In the genomic region with DNA sequence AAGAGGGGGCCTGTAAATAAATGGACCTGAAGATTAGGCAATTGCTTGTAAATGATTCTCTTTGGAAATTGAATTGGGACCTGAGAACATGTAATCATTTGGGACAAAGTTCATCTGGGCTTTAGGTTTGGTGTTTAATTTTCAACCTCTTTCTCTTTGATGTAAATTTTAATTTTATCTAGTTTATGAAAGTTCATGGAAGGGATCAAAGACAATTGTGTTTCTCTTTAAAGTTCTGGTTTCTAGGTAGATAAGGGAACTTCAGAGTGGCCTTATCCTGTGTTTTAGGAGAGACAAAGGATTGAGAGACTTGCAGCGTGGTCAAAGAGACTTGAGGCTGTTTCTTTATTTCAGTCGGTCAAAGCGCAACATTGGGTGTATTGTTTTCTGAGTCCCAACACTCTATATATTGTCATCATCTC, we compare ENCODE assay signal across 19 cellular contexts.
DNase-seq lines count a peak whose midpoint lies in the region; ATAC-seq, FAIRE-seq and TF ChIP-seq lines count a peak whose summit lies in the region.
"Had no signal": no experiment of that assay in that cellular context is flagged by ENCODE, and none has a peak within 500 bp of the region (broad histone marks: within the 10 kb centered on the region; RNA-seq: fewer than 3 reads in every experiment).

No MANE protein-coding gene starts in this region.

- TF ChIP-seq CTCF in hepatocyte (IDR thresholded peaks at IDR 0.05; ENCODE audit: poor library complexity), result no peak
- TF ChIP-seq CTCF in liver (IDR thresholded peaks at IDR 0.05; ENCODE audit: low read depth, low read length, missing input control), result no peak
- TF ChIP-seq CTCF in neural progenitor cell (IDR thresholded peaks at IDR 0.05), result no peak

- peak overlapping the region; percentile 75 for H2AFZ ChIP-seq in ACC112 (ENCODE audit: low read length, unreplicated experiment)
- H2AFZ ChIP-seq in hepatocyte, result peak overlapping the region; percentile 30
- H2AFZ ChIP-seq in neural progenitor cell (replicated peaks), result peak overlapping the region; percentile 39
- H2AFZ ChIP-seq: GM23248 had no signal

- no peaks in the 10 kb centered on the region for H3K4me1 Mint-ChIP-seq in neural progenitor cell
- H3K4me1 Mint-ChIP-seq: CD4-positive, alpha-beta memory T cell had no signal

- H3K36me3 Mint-ChIP-seq in neural progenitor cell, result no peaks in the 10 kb centered on the region
- H3K36me3 Mint-ChIP-seq: CD4-positive, alpha-beta memory T cell had no signal

- no peak overlapping the region for H3K4me3 ChIP-seq in ACC112 (ENCODE audit: low read depth, low read length)
- no peak overlapping the region for H3K4me3 ChIP-seq in hepatocyte
- H3K4me3 ChIP-seq in liver (ENCODE audit: low read depth in 1 of 3, low read length in 3 of 3), result no peak overlapping the region
- H3K4me3 ChIP-seq in neural progenitor cell, result no peak overlapping the region
- no peak overlapping the region for H3K4me3 ChIP-seq in aorta (ENCODE audit: low read length in 2 of 2)
- H3K4me3 ChIP-seq: GM23248 had no signal

- no peak overlapping the region for H3K4me3 Mint-ChIP-seq in neural progenitor cell
- H3K4me3 Mint-ChIP-seq: CD4-positive, alpha-beta memory T cell; H9 had no signal

- peaks cover under 1% of the 10 kb centered on the region for H3K27me3 Mint-ChIP-seq in neural progenitor cell (ENCODE audit: insufficient read depth, low read depth)
- H3K27me3 Mint-ChIP-seq: CD4-positive, alpha-beta memory T cell had no signal

- H3K9ac ChIP-seq in liver (ENCODE audit: low read depth in 1 of 2, low read length in 2 of 2) (no peak overlapping the region), neural progenitor cell (no peak overlapping the region)
- H3K9ac ChIP-seq: GM23248 had no signal

- H3K4me2 ChIP-seq in hepatocyte (no peak overlapping the region), neural progenitor cell (no peak overlapping the region)

- no peak for FAIRE-seq in frontal cortex (lab: Jason Lieb, UNC)
- FAIRE-seq: GM12892, GM19239 had no signal

- intact Hi-C loops in aorta (cut with DNase I), result no loop called here

- no peaks in the 10 kb centered on the region for H3K9me2 ChIP-seq in hepatocyte (replicated peaks; ENCODE audit: insufficient read depth)

- peaks cover 10% of the 10 kb centered on the region for H3K9me3 Mint-ChIP-seq in neural progenitor cell

- no peaks in the 10 kb centered on the region for H3F3A ChIP-seq in neural progenitor cell (ENCODE audit: low read depth)

- no peak for DNase-seq in hepatocyte (ENCODE audit: low spot score)
- no peak for DNase-seq in neural progenitor cell (ENCODE audit: low spot score)
- no peak for DNase-seq in frontal cortex (ENCODE audit: low spot score in 2 of 2)
- DNase-seq in NCI-H187 treated with DMSO at 0.1 percent for 48 hours (lab: John Stamatoyannopoulos, UW), result no peak
- no peak for DNase-seq in aorta
- no peak for DNase-seq in HuH-7.5 (ENCODE audit: low spot score)
- DNase-seq: ACHN; C1 segment of cervical spinal cord; CD4-positive, alpha-beta memory T cell; DMS153; DND-41; GM23248; H9 had no signal

- H3K4me1 ChIP-seq in ACC112 (ENCODE audit: control insufficient read depth, insufficient read depth, low read length, unreplicated experiment) (no peaks in the 10 kb centered on the region), hepatocyte (ENCODE audit: insufficient read depth) (peaks cover 3% of the 10 kb centered on the region), liver (ENCODE audit: control insufficient read depth in 4 of 4, insufficient read depth in 4 of 4, low read length in 3 of 4) (peaks cover 0 to 2% (median 0%) of the 10 kb centered on the region in 4 donors), neural progenitor cell (no peaks in the 10 kb centered on the region), aorta (ENCODE audit: control insufficient read depth in 1 of 2, insufficient read depth in 2 of 2, low read length in 2 of 2) (no peaks in the 10 kb centered on the region)

- ATAC-seq in aorta (ENCODE audit: low FRiP score), result no peak
- ATAC-seq: HCT116 had no signal

- H3K27ac ChIP-seq in ACC112 (ENCODE audit: low read depth, low read length) (no peak overlapping the region), hepatocyte (peak overlapping the region; percentile 17), liver (ENCODE audit: low read depth in 1 of 2, low read length in 2 of 2) (no peak overlapping the region), neural progenitor cell (no peak overlapping the region), aorta (ENCODE audit: low read depth in 1 of 2, low read length in 2 of 2) (no peak overlapping the region)
- H3K27ac ChIP-seq: 22Rv1, GM23248 had no signal

- H3K79me2 ChIP-seq in ACC112 (ENCODE audit: control insufficient read depth, insufficient read depth, low read length, unreplicated experiment) (no peaks in the 10 kb centered on the region), hepatocyte (no peaks in the 10 kb centered on the region), neural progenitor cell (ENCODE audit: low read depth) (no peaks in the 10 kb centered on the region)

- H3K27me3 ChIP-seq in ACC112 (ENCODE audit: insufficient read depth, low read length) (no peaks in the 10 kb centered on the region), hepatocyte (no peaks in the 10 kb centered on the region), liver (ENCODE audit: control insufficient read depth in 4 of 4, insufficient read depth in 4 of 4, low read length in 3 of 4) (no peaks in the 10 kb centered on the region), neural progenitor cell (no peaks in the 10 kb centered on the region), aorta (ENCODE audit: control insufficient read depth in 1 of 2, insufficient read depth in 2 of 2, low read length in 1 of 2) (no peaks in the 10 kb centered on the region)

- H3K36me3 ChIP-seq in ACC112 (ENCODE audit: insufficient read depth, low read length), result no peaks in the 10 kb centered on the region
- H3K36me3 ChIP-seq in hepatocyte (replicated peaks; ENCODE audit: insufficient read depth, low read depth), result no peaks in the 10 kb centered on the region
- H3K36me3 ChIP-seq in liver (ENCODE audit: control insufficient read depth in 4 of 4, insufficient read depth in 3 of 4, low read depth in 1 of 4, low read length in 3 of 4), result no peaks in the 10 kb centered on the region
- no peaks in the 10 kb centered on the region for H3K36me3 ChIP-seq in neural progenitor cell
- no peaks in the 10 kb centered on the region for H3K36me3 ChIP-seq in aorta (ENCODE audit: control insufficient read depth in 1 of 2, insufficient read depth in 2 of 2, low read length in 1 of 2)

- no peak overlapping the region for H3K27ac Mint-ChIP-seq in neural progenitor cell
- H3K27ac Mint-ChIP-seq: CD4-positive, alpha-beta memory T cell had no signal

- H3K9me3 ChIP-seq in hepatocyte (ENCODE audit: low read depth), result no peaks in the 10 kb centered on the region
- H3K9me3 ChIP-seq in liver (ENCODE audit: control insufficient read depth in 4 of 4, low read length in 3 of 4), result peaks cover 0 to 8% (median 0%) of the 10 kb centered on the region in 4 donors
- no peaks in the 10 kb centered on the region for H3K9me3 ChIP-seq in neural progenitor cell (ENCODE audit: low read depth)
- no peaks in the 10 kb centered on the region for H3K9me3 ChIP-seq in aorta (ENCODE audit: control insufficient read depth, low read length)

- WGBS in hepatocyte (ENCODE audit: low lambda C conversion rate, missing lambda C conversion rate), result 67% methylated on average over 3 of the region's 3 CpGs
- 64% methylated on average over 3 of the region's 3 CpGs for WGBS in liver
- 97 to 99% methylated on average over 3 of the region's 3 CpGs for WGBS in aorta, 2 donors

- no peaks in the 10 kb centered on the region for H4K20me1 ChIP-seq in hepatocyte (ENCODE audit: insufficient read depth, poor library complexity, severe bottlenecking)
- no peaks in the 10 kb centered on the region for H4K20me1 ChIP-seq in neural progenitor cell (ENCODE audit: low read depth)

- TF ChIP-seq RAD21 in liver (IDR thresholded peaks at IDR 0.05), result no peak

TF ChIP-seq in liver, 16 proteins besides CTCF, POLR2A, EP300 and RAD21:
- TF ChIP-seq FOXA1 (IDR thresholded peaks at IDR 0.05), result no peak
- TF ChIP-seq RXRA (IDR thresholded peaks at IDR 0.05), result peak; percentile 32 to 44
- no peak for TF ChIP-seq FOXA2 (IDR thresholded peaks at IDR 0.05)
- TF ChIP-seq, protein P1, sequence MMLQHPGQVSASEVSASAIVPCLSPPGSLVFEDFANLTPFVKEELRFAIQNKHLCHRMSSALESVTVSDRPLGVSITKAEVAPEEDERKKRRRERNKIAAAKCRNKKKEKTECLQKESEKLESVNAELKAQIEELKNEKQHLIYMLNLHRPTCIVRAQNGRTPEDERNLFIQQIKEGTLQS (IDR thresholded peaks at IDR 0.05), result no peak
- peak; percentile 52 to 59 for TF ChIP-seq HNF4A (conservative IDR thresholded peaks at IDR 0.05)
- peak; percentile 63 for TF ChIP-seq SP1 (IDR thresholded peaks at IDR 0.05)
- peak; percentile 7 for TF ChIP-seq HNF4G (IDR thresholded peaks at IDR 0.05)
- no peak for TF ChIP-seq YY1 (IDR thresholded peaks at IDR 0.05)
- no peak for TF ChIP-seq TAF1 (conservative IDR thresholded peaks at IDR 0.05)
